ENCODE assay signal across 8 cellular contexts in the genomic region with DNA sequence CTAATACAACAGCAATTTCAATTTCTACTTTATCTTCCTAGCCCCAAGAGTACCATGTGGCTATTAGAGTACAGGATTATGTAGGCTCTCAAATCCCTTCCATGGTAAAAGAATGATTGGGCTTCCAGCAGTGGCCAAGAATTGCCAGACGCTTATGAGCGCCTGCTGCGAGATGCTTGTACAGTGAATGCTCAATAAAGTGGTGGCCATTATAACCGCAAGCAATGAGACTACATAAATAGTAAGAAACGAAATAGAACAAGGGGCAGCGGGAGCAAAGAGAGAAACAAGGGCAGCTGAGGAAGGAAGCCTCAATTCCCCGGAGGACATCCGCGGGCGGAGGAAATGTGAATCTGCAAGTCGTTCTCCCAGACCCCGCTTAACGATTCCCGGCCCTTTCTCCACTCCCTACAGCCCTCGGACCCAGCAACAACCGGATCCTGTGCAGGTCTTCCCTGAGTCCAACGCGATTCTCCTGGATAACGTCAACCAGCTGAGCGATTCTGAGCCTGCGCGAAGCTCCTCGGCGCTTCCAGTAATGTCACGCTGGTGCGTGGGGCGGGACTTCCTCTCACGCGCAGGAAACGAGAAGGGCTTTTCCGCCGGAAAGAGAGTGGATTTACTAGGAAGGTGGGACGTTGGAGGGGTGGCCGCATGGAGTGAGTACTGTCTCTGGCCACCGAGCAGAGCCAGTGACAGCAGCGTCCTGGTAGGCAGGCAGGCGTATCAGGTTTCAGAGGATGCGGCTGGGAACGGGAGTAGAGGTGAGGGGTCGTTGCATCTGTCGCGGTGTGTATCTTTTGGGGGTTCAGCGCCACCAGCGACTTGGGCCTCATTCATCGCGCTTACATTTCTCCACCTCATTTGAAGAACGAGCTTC. TPM values are rescaled to one million over a fixed set of nuclear protein-coding genes. Genes with fewer than 3 reads are reported as not detected.
DNase-seq lines count a peak whose midpoint lies in the region; TF ChIP-seq lines count a peak whose summit lies in the region.

No MANE protein-coding gene starts in this region.

- H3K9me3 Mint-ChIP-seq in HFFc6 = no peaks in the 10 kb centered on the region

- H3K27ac Mint-ChIP-seq in HFFc6 = peak overlapping the region; percentile 97

- TF ChIP-seq POLR2A in NB4 (IDR thresholded peaks at IDR 0.05; ENCODE audit: extremely low read depth, insufficient read length) = peak; percentile 91

- peak; percentile 88 for DNase-seq in GM04504 (ENCODE audit: low read depth)
- peak; percentile 94 for DNase-seq in HFFc6
- DNase-seq in NB4 (ENCODE audit: low read depth) = peak; percentile 97
- DNase-seq in SK-N-DZ (ENCODE audit: low spot score) = peak; percentile 97
- peak; percentile 86 for DNase-seq in activated naive CD4-positive, alpha-beta T cell treated with anti-CD3 and anti-CD28 coated beads, Interleukin-2, amount 50 U/mL, for 16 hours
- DNase-seq in germinal center (ENCODE audit: low spot score) = peak; percentile 87
- peak; percentile 80 for DNase-seq in non-pigmented ciliary epithelial cell (ENCODE audit: low read depth)
- peak; percentile 99 for DNase-seq in superior temporal gyrus (ENCODE audit: extremely low spot score)

- peak overlapping the region; percentile 93 for H3K4me3 Mint-ChIP-seq in HFFc6

- peaks cover 38% of the 10 kb centered on the region for H3K4me1 Mint-ChIP-seq in HFFc6 (ENCODE audit: low read depth)

- H3K27me3 Mint-ChIP-seq in HFFc6 (ENCODE audit: insufficient read depth) = no peaks in the 10 kb centered on the region

- peaks cover 33% of the 10 kb centered on the region for H3K36me3 Mint-ChIP-seq in HFFc6 (ENCODE audit: low read depth)

- H3K4me3 ChIP-seq in NB4 (ENCODE audit: low read depth, low read length) = peak overlapping the region; percentile 92

- TF ChIP-seq CTCF in HFFc6 (IDR thresholded peaks at IDR 0.05) = no peak
- no peak for TF ChIP-seq CTCF in NB4 (IDR thresholded peaks at IDR 0.05; ENCODE audit: low read depth, low read length)

RNA-seq across cellular contexts. Expression of gene AP3B2, which starts 40.5 kb away (rescaled TPM):
- not detected for total RNA-seq in HFFc6 (2021; fragmentation: NEBNext Ultra II Directional; extraction: Animal tissue kit (Norgen Biotek cat#: 25700))
- polyA plus RNA-seq in SK-N-DZ (2014; cell fraction: cytosol; rRNA removed) = 27.8 and 47.4 TPM in 2 replicates
- 87.8 and 114 TPM in 2 replicates for polyA plus RNA-seq in SK-N-DZ (2014; cell fraction: nucleus; rRNA removed)

RNA-seq across cellular contexts. Expression of gene FSD2, which starts 55.7 kb away (rescaled TPM):
- not detected for total RNA-seq in HFFc6 (2021; fragmentation: NEBNext Ultra II Directional; extraction: Animal tissue kit (Norgen Biotek cat#: 25700))
- 0.10 TPM in 1 of 2 replicates, not detected in the other for polyA plus RNA-seq in SK-N-DZ (2014; cell fraction: cytosol; rRNA removed)
- polyA plus RNA-seq in SK-N-DZ (2014; cell fraction: nucleus; rRNA removed) = 0.02 TPM in 1 of 2 replicates, not detected in the other

RNA-seq across cellular contexts. Expression of gene WHAMM, which starts 59.2 kb away (rescaled TPM):
- 1 to 10 TPM; 5.8 to 7.4 (median 6.3) TPM for total RNA-seq in HFFc6 (2021; fragmentation: NEBNext Ultra II Directional; extraction: Animal tissue kit (Norgen Biotek cat#: 25700))
- 1.4 and 1.8 TPM in 2 replicates for polyA plus RNA-seq in SK-N-DZ (2014; cell fraction: cytosol; rRNA removed)
- polyA plus RNA-seq in SK-N-DZ (2014; cell fraction: nucleus; rRNA removed) = 0.95 and 1.6 TPM in 2 replicates

Comparison
In these comparisons a context has a peak if more than half of its experiments do, and no peak if none do; other contexts are left out.
1. Peak in every context shown above with its lines: DNase-seq and H3K4me3 ChIP-seq.